ENCODE assay signal across 10 cellular contexts in genomic region chr1:180151508-180151907, GRCh38. TPM values are rescaled to one million over a fixed set of nuclear protein-coding genes. Genes with fewer than 3 reads are reported as not detected.
DNase-seq lines count a peak whose midpoint lies in the region; ATAC-seq, FAIRE-seq and TF ChIP-seq lines count a peak whose summit lies in the region.
"Had no signal": no experiment of that assay in that cellular context is flagged by ENCODE, and none has a peak within 500 bp of the region (broad histone marks: within the 10 kb centered on the region; RNA-seq: fewer than 3 reads in every experiment).

No MANE protein-coding gene starts in this region.

- H3K27me3 ChIP-seq in BJ (ENCODE audit: control insufficient read depth, insufficient read depth, low read length) (no peaks in the 10 kb centered on the region), adipocyte (replicated peaks; ENCODE audit: control insufficient read depth, insufficient read depth, low read length) (no peaks in the 10 kb centered on the region), pancreas (no peaks in the 10 kb centered on the region)

- TF ChIP-seq CTCF in BJ (IDR thresholded peaks at IDR 0.05; ENCODE audit: insufficient read depth, low read depth, low read length) (no peak), pancreas (IDR thresholded peaks at IDR 0.05) (no peak)

- H3K4me1 ChIP-seq in adipocyte (ENCODE audit: control insufficient read depth, insufficient read depth, low read length) (peaks cover 31% of the 10 kb centered on the region), pancreas (peaks cover 0 to 11% (median 7%) of the 10 kb centered on the region in 3 donors)

- H3K4me3 ChIP-seq in BJ (ENCODE audit: low read depth, low read length) (no peak overlapping the region), adipocyte (ENCODE audit: low read length) (no peak overlapping the region), pancreas (no peak overlapping the region)

- intact Hi-C loops in pancreas (cut with DNase I), result no loop called here

- H3K9me3 ChIP-seq in adipocyte (ENCODE audit: control insufficient read depth, low read length), result no peaks in the 10 kb centered on the region
- H3K9me3 ChIP-seq in pancreas, result no peaks in the 10 kb centered on the region

- POLR2A ChIA-PET in BJ (lab: Charles Lee), result no interaction called here

- CTCF ChIA-PET in BJ (lab: Yijun Ruan, JAX), result interaction anchor here (0.7 kb wide), 1 partner anchor 627 kb away, joined by 3 read pairs; no protein-coding TSS in a partner anchor

- no peak for FAIRE-seq in pancreas (lab: Jason Lieb, UNC)

- H3K27ac ChIP-seq in pancreas, result no peak overlapping the region

- no peak overlapping the region for H3K9ac ChIP-seq in adipocyte (ENCODE audit: low read length)

- DNase-seq in BJ (ENCODE audit: low read depth) (peak; percentile 56), LoVo (ENCODE audit: low spot score) (peak; percentile 28), adipocyte (ENCODE audit: low read depth) (peak; percentile 81), kidney tubule cell (ENCODE audit: low spot score) (peak; percentile 84), pancreas (no peak), SKM-1 (lab: John Stamatoyannopoulos, UW; ENCODE audit: unreplicated experiment) (no peak)
- DNase-seq: cortex of kidney, NCI-H774 had no signal

- H3K36me3 ChIP-seq in BJ (ENCODE audit: control insufficient read depth, insufficient read depth, low read length) (no peaks in the 10 kb centered on the region), adipocyte (ENCODE audit: control insufficient read depth, insufficient read depth, low read length, severe bottlenecking) (no peaks in the 10 kb centered on the region), pancreas (no peaks in the 10 kb centered on the region)

- ATAC-seq in HG03460 (IDR thresholded peaks at IDR 0.05; ENCODE audit: unreplicated experiment) (no peak), GM19395 (IDR thresholded peaks at IDR 0.05; ENCODE audit: unreplicated experiment) (no peak), pancreas (no peak)

- WGBS in pancreas, 2 donors, result 66 to 75% methylated on average over 3 of the region's 3 CpGs

RNA-seq across cellular contexts. Expression of gene QSOX1, which starts 3.2 kb away (rescaled TPM):
- polyA plus RNA-seq in BJ (2011; rRNA removed) (240 and 503 TPM in 2 replicates), pancreas (100 to 1,000 TPM in 1 of 2 donors, 10 to 100 TPM in 1; 85.1 to 117 TPM)
- 70.4 and 75.4 TPM in 2 replicates for polyA minus RNA-seq in BJ (2011; rRNA and poly(A)+ RNA removed)
- total RNA-seq in pancreas, result 100 to 1,000 TPM in 4 of 6 donors, 10 to 100 TPM in 2; 67.5 to 143 (median 123) TPM

Comparison
In these comparisons a context has a peak if more than half of its experiments do, and no peak if none do; other contexts are left out.
1. DNase-seq: peak in BJ (single experiment), LoVo (single experiment), adipocyte (single experiment) and kidney tubule cell (single experiment); none in pancreas (0 of 6) and SKM-1 (single experiment).